In genomic region chr6:148520109-148520841, GRCh38 we compare ENCODE assay signal across 8 cellular contexts.
DNase-seq lines count a peak whose midpoint lies in the region; ATAC-seq and TF ChIP-seq lines count a peak whose summit lies in the region.

No MANE protein-coding gene starts in this region.

- H3K27me3 Mint-ChIP-seq in IgD-negative memory B cell (peaks cover under 1% of the 10 kb centered on the region), nephron (ENCODE audit: low read depth) (no peaks in the 10 kb centered on the region)

- peak overlapping the region; percentile 36 to 85 (median 67) for H3K4me3 Mint-ChIP-seq in IgD-negative memory B cell
- no peak overlapping the region for H3K4me3 Mint-ChIP-seq in nephron

- DNase-seq in cerebellar cortex (ENCODE audit: low spot score) = no peak
- no peak for DNase-seq in DMS153 (lab: John Stamatoyannopoulos, UW)
- DNase-seq in COR-L47 (lab: John Stamatoyannopoulos, UW) = no peak
- DNase-seq in DMS114 treated with DMSO at 0.1 percent for 48 hours (lab: John Stamatoyannopoulos, UW; ENCODE audit: unreplicated experiment) = no peak

- TF ChIP-seq CTCF in nephron (IDR thresholded peaks at IDR 0.05; ENCODE audit: unreplicated experiment in 3 of 3) = no peak

- H3K9me3 Mint-ChIP-seq in IgD-negative memory B cell (no peaks in the 10 kb centered on the region), nephron (no peaks in the 10 kb centered on the region)

- peak overlapping the region; percentile 63 to 86 (median 66) for H3K27ac Mint-ChIP-seq in IgD-negative memory B cell
- H3K27ac Mint-ChIP-seq in nephron = peak overlapping the region in 2 of 3 experiments; percentile 17 to 41

- ATAC-seq in GM18520 (IDR thresholded peaks at IDR 0.05; ENCODE audit: unreplicated experiment) = peak; percentile 85
- ATAC-seq in GM21825 (IDR thresholded peaks at IDR 0.05; ENCODE audit: unreplicated experiment) = peak; percentile 96

- H3K36me3 Mint-ChIP-seq in IgD-negative memory B cell (no peaks in the 10 kb centered on the region), nephron (ENCODE audit: low read depth) (peaks cover 77% of the 10 kb centered on the region)

- H3K4me1 Mint-ChIP-seq in IgD-negative memory B cell (peaks cover 33 to 40% (median 33%) of the 10 kb centered on the region in 3 donors), nephron (peaks cover 52% of the 10 kb centered on the region)

Comparison
In these comparisons a context has a peak if more than half of its experiments do, and no peak if none do; other contexts are left out.
1. H3K4me3 Mint-ChIP-seq: peak in IgD-negative memory B cell (4 of 4); none in nephron (0 of 3).